ENCODE assay signal across 2 cellular contexts in genomic region chr2:120791961-120792295, GRCh38.
A peak's percentile ranks its signal among the peaks of the same experiment; 100 is the strongest.
TF ChIP-seq lines count a peak whose summit lies in the region.

No MANE protein-coding gene starts in this region.

TF ChIP-seq in Ishikawa, 13 proteins besides CTCF, POLR2A, EP300 and RAD21 (continued from another document):
- TF ChIP-seq TCF12 (IDR thresholded peaks at IDR 0.05; ENCODE audit: low read depth) (peak; percentile 62; the same call in 1 of the 2 replicates), ZBTB7A (IDR thresholded peaks at IDR 0.05; ENCODE audit: low read depth) (no peak), TAF1 (IDR thresholded peaks at IDR 0.05; ENCODE audit: low read depth) (no peak), NFIC (IDR thresholded peaks at IDR 0.05) (0 out of 2 replicates have a peak, but pooled peaks have one; percentile 22), CEBPB (IDR thresholded peaks at IDR 0.05) (no peak), CREB1 (IDR thresholded peaks at IDR 0.05; ENCODE audit: low read depth) (no peak)
- TF ChIP-seq, protein P1, sequence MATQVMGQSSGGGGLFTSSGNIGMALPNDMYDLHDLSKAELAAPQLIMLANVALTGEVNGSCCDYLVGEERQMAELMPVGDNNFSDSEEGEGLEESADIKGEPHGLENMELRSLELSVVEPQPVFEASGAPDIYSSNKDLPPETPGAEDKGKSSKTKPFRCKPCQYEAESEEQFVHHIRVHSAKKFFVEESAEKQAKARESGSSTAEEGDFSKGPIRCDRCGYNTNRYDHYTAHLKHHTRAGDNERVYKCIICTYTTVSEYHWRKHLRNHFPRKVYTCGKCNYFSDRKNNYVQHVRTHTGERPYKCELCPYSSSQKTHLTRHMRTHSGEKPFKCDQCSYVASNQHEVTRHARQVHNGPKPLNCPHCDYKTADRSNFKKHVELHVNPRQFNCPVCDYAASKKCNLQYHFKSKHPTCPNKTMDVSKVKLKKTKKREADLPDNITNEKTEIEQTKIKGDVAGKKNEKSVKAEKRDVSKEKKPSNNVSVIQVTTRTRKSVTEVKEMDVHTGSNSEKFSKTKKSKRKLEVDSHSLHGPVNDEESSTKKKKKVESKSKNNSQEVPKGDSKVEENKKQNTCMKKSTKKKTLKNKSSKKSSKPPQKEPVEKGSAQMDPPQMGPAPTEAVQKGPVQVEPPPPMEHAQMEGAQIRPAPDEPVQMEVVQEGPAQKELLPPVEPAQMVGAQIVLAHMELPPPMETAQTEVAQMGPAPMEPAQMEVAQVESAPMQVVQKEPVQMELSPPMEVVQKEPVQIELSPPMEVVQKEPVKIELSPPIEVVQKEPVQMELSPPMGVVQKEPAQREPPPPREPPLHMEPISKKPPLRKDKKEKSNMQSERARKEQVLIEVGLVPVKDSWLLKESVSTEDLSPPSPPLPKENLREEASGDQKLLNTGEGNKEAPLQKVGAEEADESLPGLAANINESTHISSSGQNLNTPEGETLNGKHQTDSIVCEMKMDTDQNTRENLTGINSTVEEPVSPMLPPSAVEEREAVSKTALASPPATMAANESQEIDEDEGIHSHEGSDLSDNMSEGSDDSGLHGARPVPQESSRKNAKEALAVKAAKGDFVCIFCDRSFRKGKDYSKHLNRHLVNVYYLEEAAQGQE (IDR thresholded peaks at IDR 0.05; ENCODE audit: low read depth), result no peak
- TF ChIP-seq, protein P2, sequence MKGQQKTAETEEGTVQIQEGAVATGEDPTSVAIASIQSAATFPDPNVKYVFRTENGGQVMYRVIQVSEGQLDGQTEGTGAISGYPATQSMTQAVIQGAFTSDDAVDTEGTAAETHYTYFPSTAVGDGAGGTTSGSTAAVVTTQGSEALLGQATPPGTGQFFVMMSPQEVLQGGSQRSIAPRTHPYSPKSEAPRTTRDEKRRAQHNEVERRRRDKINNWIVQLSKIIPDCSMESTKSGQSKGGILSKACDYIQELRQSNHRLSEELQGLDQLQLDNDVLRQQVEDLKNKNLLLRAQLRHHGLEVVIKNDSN (IDR thresholded peaks at IDR 0.05), result no peak
TF ChIP-seq in Ishikawa: peak in this region for 4.

TF ChIP-seq in HepG2, 621 proteins besides CTCF, POLR2A, EP300 and RAD21 (continued from another document):
- TF ChIP-seq PCBP1 (IDR thresholded peaks at IDR 0.05; ENCODE audit: borderline replicate concordance, low read depth, low read length) (no peak), MBNL3 (CRISPR knock-in tag; conservative IDR thresholded peaks at IDR 0.05) (no peak), PBX2 (CRISPR knock-in tag; IDR thresholded peaks at IDR 0.05) (no peak), NFAT5 (CRISPR knock-in tag; IDR thresholded peaks at IDR 0.05) (no peak), ASH2L (IDR thresholded peaks at IDR 0.05; ENCODE audit: insufficient read length, low read depth, low read length) (no peak), NFE2L1 (CRISPR knock-in tag; IDR thresholded peaks at IDR 0.05; ENCODE audit: borderline replicate concordance) (no peak), SNAPC5 (CRISPR knock-in tag; IDR thresholded peaks at IDR 0.05; ENCODE audit: borderline replicate concordance) (no peak)
- TF ChIP-seq, protein P3, sequence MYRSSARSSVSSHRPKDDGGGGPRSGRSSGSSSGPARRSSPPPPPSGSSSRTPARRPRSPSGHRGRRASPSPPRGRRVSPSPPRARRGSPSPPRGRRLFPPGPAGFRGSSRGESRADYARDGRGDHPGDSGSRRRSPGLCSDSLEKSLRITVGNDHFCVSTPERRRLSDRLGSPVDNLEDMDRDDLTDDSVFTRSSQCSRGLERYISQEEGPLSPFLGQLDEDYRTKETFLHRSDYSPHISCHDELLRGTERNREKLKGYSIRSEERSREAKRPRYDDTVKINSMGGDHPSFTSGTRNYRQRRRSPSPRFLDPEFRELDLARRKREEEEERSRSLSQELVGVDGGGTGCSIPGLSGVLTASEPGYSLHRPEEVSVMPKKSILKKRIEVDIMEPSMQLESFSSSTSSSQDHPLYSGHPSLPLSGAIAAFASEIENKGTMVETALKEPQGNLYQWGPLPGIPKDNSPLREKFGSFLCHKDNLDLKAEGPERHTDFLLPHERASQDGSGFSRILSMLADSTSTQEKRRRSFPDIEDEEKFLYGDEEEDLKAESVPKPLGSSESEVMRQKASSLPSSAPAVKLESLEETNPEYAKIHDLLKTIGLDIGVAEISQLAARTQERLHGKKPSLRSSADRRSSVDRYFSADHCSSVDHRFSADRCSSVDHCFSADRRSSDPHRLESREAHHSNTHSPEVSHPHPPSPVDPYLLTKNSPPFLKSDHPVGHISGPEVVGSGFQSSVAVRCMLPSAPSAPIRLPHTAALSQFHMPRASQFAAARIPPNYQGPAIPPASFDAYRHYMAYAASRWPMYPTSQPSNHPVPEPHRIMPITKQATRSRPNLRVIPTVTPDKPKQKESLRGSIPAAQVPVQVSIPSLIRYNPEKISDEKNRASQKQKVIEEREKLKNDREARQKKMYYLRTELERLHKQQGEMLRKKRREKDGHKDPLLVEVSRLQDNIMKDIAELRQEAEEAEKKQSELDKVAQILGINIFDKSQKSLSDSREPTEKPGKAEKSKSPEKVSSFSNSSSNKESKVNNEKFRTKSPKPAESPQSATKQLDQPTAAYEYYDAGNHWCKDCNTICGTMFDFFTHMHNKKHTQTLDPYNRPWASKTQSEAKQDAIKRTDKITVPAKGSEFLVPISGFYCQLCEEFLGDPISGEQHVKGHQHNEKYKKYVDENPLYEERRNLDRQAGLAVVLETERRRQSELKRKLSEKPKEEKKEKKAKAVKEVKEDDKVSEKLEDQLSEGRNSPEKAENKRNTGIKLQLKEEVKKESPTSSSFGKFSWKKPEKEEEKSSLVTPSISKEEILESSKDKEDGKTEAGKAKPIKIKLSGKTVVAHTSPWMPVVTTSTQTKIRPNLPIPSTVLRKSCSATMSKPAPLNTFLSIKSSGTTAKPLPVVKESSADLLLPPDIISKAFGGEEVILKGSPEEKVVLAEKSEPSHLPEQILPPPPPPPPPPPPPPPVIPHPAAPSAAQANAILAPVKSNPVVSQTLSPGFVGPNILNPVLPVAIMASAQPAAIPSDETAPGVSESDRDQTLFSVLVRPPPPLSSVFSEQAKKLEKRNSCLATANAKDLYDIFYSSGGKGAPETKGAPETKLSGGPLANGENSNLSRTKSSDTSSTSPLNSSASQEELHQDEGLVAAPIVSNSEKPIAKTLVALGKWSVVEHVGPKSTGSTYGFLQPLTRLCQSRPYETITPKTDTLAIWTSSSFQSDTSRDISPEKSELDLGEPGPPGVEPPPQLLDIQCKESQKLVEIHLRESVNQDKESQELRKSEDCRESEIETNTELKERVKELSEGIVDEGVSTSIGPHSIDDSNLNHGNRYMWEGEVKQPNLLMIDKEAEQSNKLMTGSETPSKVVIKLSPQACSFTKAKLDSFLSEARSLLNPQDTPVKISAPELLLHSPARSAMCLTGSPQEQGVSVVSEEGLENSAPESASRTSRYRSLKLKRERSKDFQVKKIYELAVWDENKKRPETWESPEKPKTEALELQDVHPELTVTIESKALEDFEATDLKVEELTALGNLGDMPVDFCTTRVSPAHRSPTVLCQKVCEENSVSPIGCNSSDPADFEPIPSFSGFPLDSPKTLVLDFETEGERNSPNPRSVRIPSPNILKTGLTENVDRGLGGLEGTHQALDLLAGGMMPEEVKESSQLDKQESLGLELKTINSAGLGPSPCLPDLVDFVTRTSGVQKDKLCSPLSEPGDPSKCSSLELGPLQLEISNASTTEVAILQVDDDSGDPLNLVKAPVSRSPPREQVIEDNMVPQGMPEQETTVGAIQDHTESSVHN (CRISPR knock-in tag; IDR thresholded peaks at IDR 0.05), result no peak
TF ChIP-seq in HepG2: peak in this region for 0.
